ENCODE assay signal across 19 cellular contexts in the genomic region with DNA sequence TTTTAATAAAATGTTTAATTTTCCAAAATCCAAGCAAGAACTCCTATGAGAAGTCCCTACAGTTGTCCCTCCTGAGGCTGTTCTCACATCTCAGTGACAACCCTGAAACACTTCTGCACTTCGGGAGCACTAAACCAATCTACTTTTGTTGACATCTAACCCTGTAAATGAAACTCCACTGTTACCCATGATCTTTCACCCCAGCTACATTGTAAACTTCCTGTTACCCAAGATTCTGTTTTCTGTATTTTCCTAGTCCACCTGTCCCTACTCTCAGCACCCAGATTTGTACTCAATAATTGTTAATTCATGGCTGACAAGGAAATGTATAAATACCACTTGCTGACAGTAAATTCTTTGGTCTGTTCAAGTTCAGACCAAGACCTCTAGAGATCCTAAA.
DNase-seq lines count a peak whose midpoint lies in the region; ATAC-seq and TF ChIP-seq lines count a peak whose summit lies in the region.
"Had no signal": no experiment of that assay in that cellular context is flagged by ENCODE, and none has a peak within 500 bp of the region (broad histone marks: within the 10 kb centered on the region; RNA-seq: fewer than 3 reads in every experiment).

No MANE protein-coding gene starts in this region.

- DNase-seq in GM23338 (ENCODE audit: low spot score) (no peak), MM.1S (no peak), nephron progenitor cell (no peak), NCI-H1417 (lab: John Stamatoyannopoulos, UW) (no peak), DMS 273 treated with DMSO at 0.1 percent for 48 hours (lab: John Stamatoyannopoulos, UW) (no peak)
- DNase-seq: 8988T; ACHN; AML-193; BE2C; CD4-positive, alpha-beta T cell; CD8-positive, alpha-beta memory T cell; DMS53; GF-D8; H7; HCEC 1CT had no signal

- H3K27ac Mint-ChIP-seq in GM23338 (peak overlapping the region; percentile 12), nephron progenitor cell (peak overlapping the region; percentile 91)
- H3K27ac Mint-ChIP-seq: CD14-positive monocyte; CD4-positive, alpha-beta T cell; CD8-positive, alpha-beta memory T cell had no signal

- H3F3A ChIP-seq in GM23338 (replicated peaks; ENCODE audit: low read depth), result 0 out of 2 replicates have a peak, but pooled peaks cover 3% of the 10 kb centered on the region
- no peaks in the 10 kb centered on the region for H3F3A ChIP-seq in MM.1S (ENCODE audit: insufficient read depth, low read length)

- H3K4me3 Mint-ChIP-seq in GM23338, result no peak overlapping the region
- peak overlapping the region; percentile 18 for H3K4me3 Mint-ChIP-seq in nephron progenitor cell
- H3K4me3 Mint-ChIP-seq: CD14-positive monocyte; CD4-positive, alpha-beta T cell; CD8-positive, alpha-beta memory T cell had no signal

- H3K9me3 ChIP-seq in MM.1S (replicated peaks; ENCODE audit: insufficient read depth, low read length), result no peaks in the 10 kb centered on the region
- H3K9me3 ChIP-seq: A549; BE2C; BLaER1 treated with 17β-estradiol and CSF1 and Interleukin-3, amounts not matched to agents 10 nM and 100 nM had no signal

- H3K79me2 ChIP-seq in GM23338 (replicated peaks; ENCODE audit: insufficient read depth) (no peaks in the 10 kb centered on the region), MM.1S (ENCODE audit: low read length) (no peaks in the 10 kb centered on the region)

- H3K27ac ChIP-seq in GM23338 (ENCODE audit: low read depth), result no peak overlapping the region
- no peak overlapping the region for H3K27ac ChIP-seq in MM.1S (ENCODE audit: low read length)
- H3K27ac ChIP-seq: A549; BLaER1 treated with 17β-estradiol and CSF1 and Interleukin-3, amounts not matched to agents 10 nM and 100 nM had no signal

- H3K4me1 Mint-ChIP-seq in GM23338 (peaks cover 53% of the 10 kb centered on the region), nephron progenitor cell (peaks cover 90% of the 10 kb centered on the region)
- H3K4me1 Mint-ChIP-seq: CD14-positive monocyte; CD8-positive, alpha-beta memory T cell had no signal

- H3K9me2 ChIP-seq in GM23338 (ENCODE audit: insufficient read depth), result no peaks in the 10 kb centered on the region
- H3K9me2 ChIP-seq in MM.1S (replicated peaks; ENCODE audit: insufficient read depth, low read length), result no peaks in the 10 kb centered on the region

- H3K36me3 Mint-ChIP-seq in GM23338 (ENCODE audit: low read depth), result no peaks in the 10 kb centered on the region
- peaks cover 5% of the 10 kb centered on the region for H3K36me3 Mint-ChIP-seq in nephron progenitor cell (ENCODE audit: low read depth)
- H3K36me3 Mint-ChIP-seq: CD14-positive monocyte; CD8-positive, alpha-beta memory T cell had no signal

- H4K20me1 ChIP-seq in GM23338 (replicated peaks; ENCODE audit: insufficient read depth), result no peaks in the 10 kb centered on the region
- no peaks in the 10 kb centered on the region for H4K20me1 ChIP-seq in MM.1S (ENCODE audit: insufficient read depth, low read length)
- H4K20me1 ChIP-seq: BLaER1 treated with 17β-estradiol and CSF1 and Interleukin-3, amounts not matched to agents 10 nM and 100 nM had no signal

- H3K9me3 Mint-ChIP-seq in GM23338 (no peaks in the 10 kb centered on the region), nephron progenitor cell (no peaks in the 10 kb centered on the region)
- H3K9me3 Mint-ChIP-seq: CD14-positive monocyte; CD4-positive, alpha-beta T cell had no signal

- H3K27me3 ChIP-seq in GM23338 (ENCODE audit: insufficient read depth) (no peaks in the 10 kb centered on the region), MM.1S (replicated peaks; ENCODE audit: insufficient read depth, low read length) (no peaks in the 10 kb centered on the region)
- H3K27me3 ChIP-seq: BE2C; BLaER1 treated with 17β-estradiol and CSF1 and Interleukin-3, amounts not matched to agents 10 nM and 100 nM had no signal

- H3K4me1 ChIP-seq in GM23338 (ENCODE audit: insufficient read depth) (peaks cover 34% of the 10 kb centered on the region), MM.1S (ENCODE audit: low read length) (no peaks in the 10 kb centered on the region)
- H3K4me1 ChIP-seq: BE2C; BLaER1 treated with 17β-estradiol and CSF1 and Interleukin-3, amounts not matched to agents 10 nM and 100 nM had no signal

- H3K4me2 ChIP-seq in GM23338 (no peak overlapping the region), MM.1S (ENCODE audit: low read depth, low read length) (no peak overlapping the region)
- H3K4me2 ChIP-seq: A549; BLaER1 treated with 17β-estradiol and CSF1 and Interleukin-3, amounts not matched to agents 10 nM and 100 nM had no signal

- H3K27me3 Mint-ChIP-seq in GM23338 (ENCODE audit: insufficient read depth, low read depth, poor library complexity), result peaks cover 1% of the 10 kb centered on the region
- H3K27me3 Mint-ChIP-seq in nephron progenitor cell (ENCODE audit: low read depth, poor library complexity), result no peaks in the 10 kb centered on the region
- H3K27me3 Mint-ChIP-seq: CD4-positive, alpha-beta T cell had no signal

- no peak overlapping the region for H3K4me3 ChIP-seq in GM23338
- no peak overlapping the region for H3K4me3 ChIP-seq in MM.1S (ENCODE audit: low read length)
- H3K4me3 ChIP-seq: A549; BLaER1 treated with 17β-estradiol and CSF1 and Interleukin-3, amounts not matched to agents 10 nM and 100 nM had no signal

- TF ChIP-seq CTCF in GM23338 (conservative IDR thresholded peaks at IDR 0.05; ENCODE audit: low read depth in 2 of 2), result no peak
- no peak for TF ChIP-seq CTCF in MM.1S (IDR thresholded peaks at IDR 0.05; ENCODE audit: low read length)
- TF ChIP-seq CTCF in nephron progenitor cell (IDR thresholded peaks at IDR 0.05), result no peak

- ATAC-seq in GM23338 (no peak), GM18870 (IDR thresholded peaks at IDR 0.05; ENCODE audit: unreplicated experiment) (no peak)
- ATAC-seq: A549 had no signal

- no peak overlapping the region for H3K9ac ChIP-seq in MM.1S (ENCODE audit: low read length)
- H3K9ac ChIP-seq: BLaER1 treated with 17β-estradiol and CSF1 and Interleukin-3, amounts not matched to agents 10 nM and 100 nM had no signal

- H3K36me3 ChIP-seq in GM23338 (ENCODE audit: insufficient read depth) (no peaks in the 10 kb centered on the region), MM.1S (replicated peaks; ENCODE audit: insufficient read depth, low read length) (no peaks in the 10 kb centered on the region)
- H3K36me3 ChIP-seq: BE2C; BLaER1 treated with 17β-estradiol and CSF1 and Interleukin-3, amounts not matched to agents 10 nM and 100 nM had no signal

- H2AFZ ChIP-seq in GM23338, result no peak overlapping the region
- peak overlapping the region; percentile 23; the same call in 1 of the 2 replicates for H2AFZ ChIP-seq in MM.1S (ENCODE audit: low read length)

TF ChIP-seq in GM23338, 12 proteins besides CTCF, POLR2A, EP300 and RAD21 (continues in another document):
- TF ChIP-seq POLR2AphosphoS5 (IDR thresholded peaks at IDR 0.05; ENCODE audit: low read depth) (no peak), EZH2 (IDR thresholded peaks at IDR 0.05; ENCODE audit: low read depth, unreplicated experiment) (no peak), ZNF331 (CRISPR knock-in tag; IDR thresholded peaks at IDR 0.05; ENCODE audit: low read depth) (no peak), NANOG (IDR thresholded peaks at IDR 0.05; ENCODE audit: borderline replicate concordance) (no peak), JUNB (IDR thresholded peaks at IDR 0.05; ENCODE audit: unreplicated experiment) (no peak), ZNF114 (CRISPR knock-in tag; IDR thresholded peaks at IDR 0.05) (no peak), CREB1 (CRISPR knock-in tag; IDR thresholded peaks at IDR 0.05; ENCODE audit: low read depth) (no peak)
- TF ChIP-seq, protein P1, sequence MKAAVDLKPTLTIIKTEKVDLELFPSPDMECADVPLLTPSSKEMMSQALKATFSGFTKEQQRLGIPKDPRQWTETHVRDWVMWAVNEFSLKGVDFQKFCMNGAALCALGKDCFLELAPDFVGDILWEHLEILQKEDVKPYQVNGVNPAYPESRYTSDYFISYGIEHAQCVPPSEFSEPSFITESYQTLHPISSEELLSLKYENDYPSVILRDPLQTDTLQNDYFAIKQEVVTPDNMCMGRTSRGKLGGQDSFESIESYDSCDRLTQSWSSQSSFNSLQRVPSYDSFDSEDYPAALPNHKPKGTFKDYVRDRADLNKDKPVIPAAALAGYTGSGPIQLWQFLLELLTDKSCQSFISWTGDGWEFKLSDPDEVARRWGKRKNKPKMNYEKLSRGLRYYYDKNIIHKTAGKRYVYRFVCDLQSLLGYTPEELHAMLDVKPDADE (IDR thresholded peaks at IDR 0.05), result no peak
